30 cellular contexts compared by ENCODE assay signal in genomic region chr14:104337381-104337780, GRCh38.
"Had no signal": no experiment of that assay in that cellular context is flagged by ENCODE, and none has a peak within 500 bp of the region (broad histone marks: within the 10 kb centered on the region; RNA-seq: fewer than 3 reads in every experiment).

No MANE protein-coding gene starts in this region.

- ATAC-seq: esophagus mucosa; gastrocnemius medialis; left lobe of liver; mucosa of descending colon; natural killer cell treated with Interleukin-12 subunit alpha and Interleukin-12 subunit beta and Interleukin-15 and Interleukin-18, amount 100 ng/mL, for 72 hours; right lobe of liver; stimulated activated effector memory CD8-positive, alpha-beta T cell treated with anti-CD3 and anti-CD28 coated beads, Interleukin-12 subunit alpha, Interleukin-12 subunit beta, amount 100 ng/mL, for 72 hours had no signal

- H3K36me3 Mint-ChIP-seq: mesothelial cell of epicardium; stimulated activated effector memory CD8-positive, alpha-beta T cell treated with anti-CD3 and anti-CD28 coated beads, Interleukin-12 subunit alpha, Interleukin-12 subunit beta, amount 100 ng/mL, for 72 hours; type B pancreatic cell had no signal

- H3K4me1 ChIP-seq: gastrocnemius medialis, parathyroid adenoma, right lobe of liver, tibial artery had no signal

- FAIRE-seq: keratinocyte, urothelium cell line had no signal

- DNase-seq: cerebellar nuclear complex; dorsolateral prefrontal cortex; effector CD4-positive, alpha-beta T cell; foreskin fibroblast; gastrocnemius medialis; hippocampal formation; immature natural killer cell; mucosa of descending colon; naive B cell; right lobe of liver; stimulated activated CD4-positive, alpha-beta T cell treated with anti-CD3 and anti-CD28 coated beads, Interleukin-2, amount 100 ng/mL, for 24 hours; stimulated activated CD4-positive, alpha-beta T cell treated with anti-CD3 and anti-CD28 coated beads, Interleukin-4, amount 100 ng/mL, for 24 hours; stimulated activated naive CD4-positive, alpha-beta T cell treated with Interleukin-2 at 50 U/mL for 16 hours; substantia nigra; testis; tibial artery had no signal

- H3K27ac Mint-ChIP-seq: immature natural killer cell; memory B cell; mesothelial cell of epicardium; naive B cell; natural killer cell treated with Interleukin-12 subunit alpha and Interleukin-12 subunit beta and Interleukin-15 and Interleukin-18, amount 100 ng/mL, for 72 hours; progenitor cell of endocrine pancreas; stimulated activated effector memory CD8-positive, alpha-beta T cell treated with anti-CD3 and anti-CD28 coated beads, Interleukin-12 subunit alpha, Interleukin-12 subunit beta, amount 100 ng/mL, for 72 hours; type B pancreatic cell had no signal

- H3K9me3 ChIP-seq: mucosa of descending colon, neutrophil, testis had no signal

- H3K27me3 ChIP-seq: right lobe of liver, testis had no signal

- H3K27ac ChIP-seq: dorsolateral prefrontal cortex, epithelial cell of prostate, gastrocnemius medialis, neutrophil, parathyroid adenoma, right lobe of liver, testis, tibial artery had no signal

- H3K36me3 ChIP-seq: gastrocnemius medialis, neutrophil, right lobe of liver, tibial artery had no signal

- H3K4me3 ChIP-seq: dorsolateral prefrontal cortex, gastrocnemius medialis, lung, mucosa of descending colon, right lobe of liver, testis, tibial artery had no signal
